Comparison of ENCODE assay signal across 17 cellular contexts in the genomic region with DNA sequence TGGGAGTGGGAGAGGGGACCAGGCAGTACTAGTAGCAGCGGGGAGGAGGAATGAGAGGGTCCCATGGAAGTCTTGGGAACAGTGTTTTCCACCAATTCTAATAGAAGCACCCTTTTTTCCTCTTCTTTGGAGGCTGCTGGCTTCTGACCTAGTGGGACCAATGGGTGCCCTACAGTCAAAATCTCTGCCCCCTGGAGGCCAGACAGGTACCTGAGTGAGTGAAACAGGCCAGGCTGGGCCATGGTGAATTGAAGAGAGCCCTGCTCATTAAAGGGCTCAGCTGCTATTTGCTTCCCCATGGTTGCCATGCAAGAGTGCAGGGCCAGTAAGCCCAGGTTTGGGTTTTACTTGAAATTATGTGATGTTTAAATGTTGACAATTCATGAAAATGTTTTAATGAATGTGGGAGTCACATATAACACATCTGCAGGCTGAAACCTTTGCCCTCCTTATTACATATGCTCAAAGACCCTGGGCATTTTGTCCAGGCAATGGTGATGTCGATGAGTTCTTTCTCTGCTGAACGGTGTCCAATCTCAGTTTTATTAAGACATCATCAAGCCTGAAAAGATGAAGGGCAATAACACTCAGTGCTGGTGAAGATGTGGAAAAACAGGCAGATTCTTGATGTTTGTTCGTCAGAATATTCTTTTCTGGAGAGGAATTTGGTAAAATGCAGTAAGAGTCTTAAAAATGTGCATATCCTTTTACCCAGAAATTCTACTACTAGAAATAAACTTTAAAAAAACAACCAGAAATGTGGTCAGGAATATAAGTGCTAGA.
DNase-seq lines count a peak whose midpoint lies in the region; TF ChIP-seq lines count a peak whose summit lies in the region.
"Had no signal": no experiment of that assay in that cellular context is flagged by ENCODE, and none has a peak within 500 bp of the region (broad histone marks: within the 10 kb centered on the region; RNA-seq: fewer than 3 reads in every experiment).

No MANE protein-coding gene starts in this region.

- H3K4me3 ChIP-seq in GM12875 (ENCODE audit: low read depth, low read length): no peak overlapping the region
- no peak overlapping the region for H3K4me3 ChIP-seq in OCI-LY3 (ENCODE audit: low read length)
- H3K4me3 ChIP-seq: body of pancreas, SJCRH30, thyroid gland had no signal

- H3K4me2 ChIP-seq in OCI-LY3 (ENCODE audit: low read length): no peak overlapping the region

- no peaks in the 10 kb centered on the region for H3K9me3 ChIP-seq in OCI-LY3 (ENCODE audit: insufficient read depth, low read length)
- H3K9me3 ChIP-seq: body of pancreas, thyroid gland had no signal

- no peak overlapping the region for H2AFZ ChIP-seq in OCI-LY3 (ENCODE audit: low read depth, low read length)

- H3K36me3 ChIP-seq in OCI-LY3 (replicated peaks; ENCODE audit: low read depth, low read length): no peaks in the 10 kb centered on the region
- H3K36me3 ChIP-seq: SJCRH30, thyroid gland had no signal

- H3K27ac ChIP-seq in OCI-LY3 (ENCODE audit: low read length) (no peak overlapping the region), caudate nucleus (ENCODE audit: low read depth, low read length) (no peak overlapping the region)
- H3K27ac ChIP-seq: body of pancreas, SJCRH30, thyroid gland had no signal

- peak; percentile 31 for DNase-seq in NCI-H82 (lab: John Stamatoyannopoulos, UW)
- no peak for DNase-seq in NCI-H82 treated with DMSO at 0.1 percent for 48 hours (lab: John Stamatoyannopoulos, UW; ENCODE audit: unreplicated experiment)
- DNase-seq in iPS-NIHi7 (ENCODE audit: extremely low spot score): peak; percentile 51
- no peak for DNase-seq in caudate nucleus (lab: John Stamatoyannopoulos, UW)
- no peak for DNase-seq in HPDE6-E6E7 (ENCODE audit: extremely low spot score)
- DNase-seq in NCI-H2107 treated with DMSO at 0.1 percent for 48 hours (lab: John Stamatoyannopoulos, UW; ENCODE audit: unreplicated experiment): no peak
- DNase-seq: ACHN, activated B cell treated with CpG ODN at 0.5 μM for 24 hours, body of pancreas, DMS79 treated with DMSO at 0.1 percent for 48 hours, NCI-H1092, NCI-H526 treated with DMSO at 0.1 percent for 48 hours, nephron progenitor cell, thyroid gland had no signal

- no peak overlapping the region for H3K9ac ChIP-seq in OCI-LY3 (ENCODE audit: low read length)

- no peaks in the 10 kb centered on the region for H3K79me2 ChIP-seq in OCI-LY3 (ENCODE audit: low read length)

- TF ChIP-seq CTCF in GM12875 (IDR thresholded peaks at IDR 0.05; ENCODE audit: borderline replicate concordance, insufficient read depth, low read depth, low read length) (peak; percentile 34; the same call in 1 of the 2 replicates), OCI-LY3 (IDR thresholded peaks at IDR 0.05; ENCODE audit: low read depth, low read length) (peak; percentile 26; the same call in 1 of the 2 replicates)

- no peaks in the 10 kb centered on the region for H4K20me1 ChIP-seq in OCI-LY3 (ENCODE audit: insufficient read depth, low read length)

- H3K4me1 ChIP-seq in OCI-LY3 (ENCODE audit: low read length): no peaks in the 10 kb centered on the region
- H3K4me1 ChIP-seq: body of pancreas, thyroid gland had no signal

- H3K27me3 ChIP-seq in OCI-LY3 (ENCODE audit: low read depth, low read length): peaks cover 47% of the 10 kb centered on the region
- H3K27me3 ChIP-seq: body of pancreas, thyroid gland had no signal

Comparison
In these comparisons a context has a peak if more than half of its experiments do, and no peak if none do; other contexts are left out.
1. DNase-seq: peak in NCI-H82 (single experiment) and iPS-NIHi7 (single experiment); none in NCI-H82 treated with DMSO at 0.1 percent for 48 hours (single experiment), caudate nucleus (0 of 61), HPDE6-E6E7 (single experiment) and NCI-H2107 treated with DMSO at 0.1 percent for 48 hours (single experiment).